ENCODE assay signal across 33 cellular contexts in the genomic region with DNA sequence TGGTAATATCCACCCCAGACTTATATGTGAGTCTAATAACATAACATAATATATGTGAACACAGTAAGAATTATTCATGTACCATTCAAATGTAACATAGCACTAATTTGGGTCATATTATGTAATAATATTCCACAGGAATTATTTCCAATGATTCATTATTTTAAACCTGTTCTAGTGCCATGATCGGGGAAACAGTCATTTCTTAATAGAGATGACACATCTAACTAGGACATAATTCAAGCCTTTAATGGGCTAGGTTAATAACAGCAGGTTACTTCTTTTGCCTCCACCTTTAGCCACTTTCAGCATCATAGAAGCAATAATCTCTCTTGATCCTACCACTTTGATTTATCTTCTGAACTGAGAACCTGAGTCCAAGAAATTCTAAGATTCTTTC. TPM values are rescaled to one million over a fixed set of nuclear protein-coding genes. Genes with fewer than 3 reads are reported as not detected.
"Had no signal": no experiment of that assay in that cellular context is flagged by ENCODE, and none has a peak within 500 bp of the region (broad histone marks: within the 10 kb centered on the region; RNA-seq: fewer than 3 reads in every experiment).

No MANE protein-coding gene starts in this region.

- H3K36me3 ChIP-seq: adrenal gland, gastroesophageal sphincter had no signal

- H3K4me1 ChIP-seq: adrenal gland, body of pancreas, gastroesophageal sphincter had no signal

- H3K9me3 ChIP-seq: adrenal gland, body of pancreas, gastroesophageal sphincter had no signal

- DNase-seq: activated CD4-positive, alpha-beta memory T cell treated with anti-CD3 and anti-CD28 coated beads for 36 hours; activated CD4-positive, alpha-beta T cell treated with anti-CD3 and anti-CD28 coated beads for 36 hours; activated CD4-positive, alpha-beta T cell treated with anti-CD3 and anti-CD28 coated beads, Interleukin-2, amount 10 ng/mL, durations not matched to agents 24 days and 14 days; activated CD4-positive, CD25-positive, alpha-beta regulatory T cell; activated CD4-positive, CD25-positive, alpha-beta regulatory T cell treated with anti-CD3 and anti-CD28 coated beads, Interleukin-2, amount 50 U/mL, for 72 hours; activated CD8-positive, alpha-beta memory T cell treated with anti-CD3 and anti-CD28 coated beads, Interleukin-2, amount 10 ng/mL, durations not matched to agents 7 days and 5 days; activated CD8-positive, alpha-beta memory T cell treated with anti-CD3 and anti-CD28 coated beads, Interleukin-2, amount 50 U/mL, for 4 hours; activated CD8-positive, alpha-beta T cell treated with anti-CD3 and anti-CD28 coated beads, Interleukin-2, amount 10 ng/mL, durations not matched to agents 7 days and 5 days; activated effector memory CD4-positive, alpha-beta T cell treated with anti-CD3 and anti-CD28 coated beads, Interleukin-2, amount 50 U/mL, for 16 hours; activated naive CD4-positive, alpha-beta T cell treated with anti-CD3 and anti-CD28 coated beads for 36 hours; activated naive CD8-positive, alpha-beta T cell treated with anti-CD3 and anti-CD28 coated beads for 36 hours; activated naive CD8-positive, alpha-beta T cell treated with anti-CD3 and anti-CD28 coated beads, Interleukin-2, amount 50 U/mL, for 24 hours; activated T-cell treated with anti-CD3 and anti-CD28 coated beads, Interleukin-2, amount 50 U/mL, for 1 hour; activated T-cell treated with anti-CD3 and anti-CD28 coated beads, Interleukin-2, amount 50 U/mL, for 48 hours; adrenal gland; amygdala; aorta; body of pancreas; dorsolateral prefrontal cortex; effector memory CD4-positive, alpha-beta T cell; endodermal cell; foreskin melanocyte; heart right ventricle; T-helper 2 cell had no signal

- H3K27ac ChIP-seq: adrenal gland, body of pancreas, coronary artery, dorsolateral prefrontal cortex, gastroesophageal sphincter, heart right ventricle had no signal

- ATAC-seq: activated CD4-positive, alpha-beta T cell treated with anti-CD3 and anti-CD28 coated beads for 36 hours; activated CD8-positive, alpha-beta memory T cell treated with anti-CD3 and anti-CD28 coated beads, Interleukin-2, amount 10 ng/mL, durations not matched to agents 7 days and 5 days; activated CD8-positive, alpha-beta T cell treated with anti-CD3 and anti-CD28 coated beads, Interleukin-2, amount 10 ng/mL, durations not matched to agents 7 days and 5 days; activated naive CD8-positive, alpha-beta T cell treated with anti-CD3 and anti-CD28 coated beads, Interleukin-2, amount 50 U/mL, for 24 hours; body of pancreas; gastroesophageal sphincter; heart right ventricle had no signal

- H3K4me3 ChIP-seq: adrenal gland, body of pancreas, coronary artery, dorsolateral prefrontal cortex, gastroesophageal sphincter, heart right ventricle had no signal

- H3K27me3 ChIP-seq: adrenal gland, body of pancreas, dorsolateral prefrontal cortex, gastroesophageal sphincter, heart right ventricle had no signal

RNA-seq across cellular contexts. Expression of a gene that starts 12.3 kb away (rescaled TPM):
- total RNA-seq: activated CD4-positive, alpha-beta memory T cell treated with anti-CD3 and anti-CD28 coated beads for 36 hours; activated CD4-positive, alpha-beta T cell treated with anti-CD3 and anti-CD28 coated beads for 36 hours; activated CD4-positive, alpha-beta T cell treated with anti-CD3 and anti-CD28 coated beads, Interleukin-2, amount 10 ng/mL, durations not matched to agents 24 days and 14 days; activated CD8-positive, alpha-beta memory T cell treated with anti-CD3 and anti-CD28 coated beads for 36 hours; activated CD8-positive, alpha-beta memory T cell treated with anti-CD3 and anti-CD28 coated beads, Interleukin-2, amount 10 ng/mL, durations not matched to agents 7 days and 5 days; activated CD8-positive, alpha-beta T cell treated with anti-CD3 and anti-CD28 coated beads, Interleukin-2, amount 10 ng/mL, durations not matched to agents 7 days and 5 days; activated naive CD4-positive, alpha-beta T cell treated with anti-CD3 and anti-CD28 coated beads for 36 hours; activated naive CD8-positive, alpha-beta T cell treated with anti-CD3 and anti-CD28 coated beads for 36 hours; activated T-helper 1 cell treated with anti-CD3 and anti-CD28 coated beads, Interleukin-12 subunit alpha, Interleukin-12 subunit beta, Interleukin-2, Interleukin-4 antibody, amounts not matched to agents 30 ng/mL and 10 ng/mL and 1 ng/mL, durations not matched to agents 14 hours and 24 hours and 36 hours; activated T-helper 2 cell treated with anti-CD3 and anti-CD28 coated beads, Interferon-gamma antibody, Interleukin-2, Interleukin-4, amounts not matched to agents 10 μg/mL and 5 μg/mL and 100 μg/mL, durations not matched to agents 14 hours and 24 hours and 36 hours; body of pancreas; cardiac septum; cerebellum; endodermal cell; gastroesophageal sphincter; glomerular endothelial cell; T-helper 1 cell treated with Interleukin-12 subunit alpha and Interleukin-12 subunit beta and Interleukin-4 antibody, amounts not matched to agents 30 ng/mL and 1 ng/mL, for 36 hours had no signal

RNA-seq across cellular contexts. Expression of a gene that starts 35.5 kb away (rescaled TPM):
- total RNA-seq: activated CD4-positive, alpha-beta memory T cell treated with anti-CD3 and anti-CD28 coated beads for 36 hours; activated CD4-positive, alpha-beta T cell treated with anti-CD3 and anti-CD28 coated beads for 36 hours; activated CD4-positive, alpha-beta T cell treated with anti-CD3 and anti-CD28 coated beads, Interleukin-2, amount 10 ng/mL, durations not matched to agents 24 days and 14 days; activated CD8-positive, alpha-beta memory T cell treated with anti-CD3 and anti-CD28 coated beads for 36 hours; activated CD8-positive, alpha-beta memory T cell treated with anti-CD3 and anti-CD28 coated beads, Interleukin-2, amount 10 ng/mL, durations not matched to agents 7 days and 5 days; activated CD8-positive, alpha-beta T cell treated with anti-CD3 and anti-CD28 coated beads, Interleukin-2, amount 10 ng/mL, durations not matched to agents 7 days and 5 days; activated naive CD4-positive, alpha-beta T cell treated with anti-CD3 and anti-CD28 coated beads for 36 hours; activated naive CD8-positive, alpha-beta T cell treated with anti-CD3 and anti-CD28 coated beads for 36 hours; activated T-helper 1 cell treated with anti-CD3 and anti-CD28 coated beads, Interleukin-12 subunit alpha, Interleukin-12 subunit beta, Interleukin-2, Interleukin-4 antibody, amounts not matched to agents 30 ng/mL and 10 ng/mL and 1 ng/mL, durations not matched to agents 14 hours and 24 hours and 36 hours; activated T-helper 2 cell treated with anti-CD3 and anti-CD28 coated beads, Interferon-gamma antibody, Interleukin-2, Interleukin-4, amounts not matched to agents 10 μg/mL and 5 μg/mL and 100 μg/mL, durations not matched to agents 14 hours and 24 hours and 36 hours; adrenal gland; aorta; body of pancreas; cardiac septum; cerebellum; dorsolateral prefrontal cortex; endodermal cell; glomerular endothelial cell; heart right ventricle; T-helper 1 cell treated with Interleukin-12 subunit alpha and Interleukin-12 subunit beta and Interleukin-4 antibody, amounts not matched to agents 30 ng/mL and 1 ng/mL, for 36 hours had no signal
